12 cellular contexts compared by ENCODE assay signal in the genomic region with DNA sequence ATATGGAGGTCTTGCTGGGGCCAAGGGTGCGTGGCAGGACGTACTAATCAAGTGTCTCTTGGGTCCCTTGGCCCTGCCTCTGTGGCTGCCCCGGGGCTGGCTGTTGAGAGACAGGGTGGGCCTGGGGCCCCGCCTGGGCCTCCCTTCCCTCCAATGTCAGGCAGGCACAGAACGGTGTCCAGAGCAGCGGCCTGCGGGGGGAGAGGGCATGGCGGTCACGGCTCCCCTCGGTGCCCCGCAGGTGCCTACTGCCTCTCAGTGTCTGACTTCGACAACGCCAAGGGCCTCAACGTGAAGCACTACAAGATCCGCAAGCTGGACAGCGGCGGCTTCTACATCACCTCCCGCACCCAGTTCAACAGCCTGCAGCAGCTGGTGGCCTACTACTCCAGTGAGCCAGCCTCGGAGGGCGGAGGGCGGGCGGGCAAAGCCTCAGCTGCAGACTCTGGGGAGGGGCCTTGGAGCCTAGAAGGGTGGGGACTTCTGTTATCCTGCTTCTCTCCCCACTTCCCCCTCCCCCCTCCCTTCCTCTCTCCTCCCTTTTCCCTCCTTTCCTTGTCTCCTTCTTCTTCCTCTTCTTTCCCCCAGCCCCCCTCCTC. TPM values are rescaled to one million over a fixed set of nuclear protein-coding genes. Genes with fewer than 3 reads are reported as not detected.
DNase-seq lines count a peak whose midpoint lies in the region; ATAC-seq, FAIRE-seq and TF ChIP-seq lines count a peak whose summit lies in the region.
"Had no signal": no experiment of that assay in that cellular context is flagged by ENCODE, and none has a peak within 500 bp of the region (broad histone marks: within the 10 kb centered on the region; RNA-seq: fewer than 3 reads in every experiment).

No MANE protein-coding gene starts in this region.

- 44 to 55% methylated on average over 12 to 18 of the region's 22 CpGs for WGBS in mesodermal cell (ENCODE audit: insufficient coverage in 2 of 2), 2 experiments

- H3F3A ChIP-seq in GM23338 (replicated peaks; ENCODE audit: low read depth), result 0 out of 2 replicates have a peak, but pooled peaks cover 3% of the 10 kb centered on the region

- no peak overlapping the region for H3K9ac ChIP-seq in astrocyte (ENCODE audit: low read length)

- H3K4me2 ChIP-seq in GM23338, result peak overlapping the region; percentile 73
- no peak overlapping the region for H3K4me2 ChIP-seq in astrocyte (ENCODE audit: low read length)

- no peaks in the 10 kb centered on the region for H3K9me2 ChIP-seq in GM23338 (ENCODE audit: insufficient read depth)

- H3K27me3 ChIP-seq in GM23338 (ENCODE audit: insufficient read depth), result no peaks in the 10 kb centered on the region
- H3K27me3 ChIP-seq in astrocyte (ENCODE audit: insufficient read depth, low read length), result no peaks in the 10 kb centered on the region

- no peak overlapping the region for H2AFZ ChIP-seq in GM23338
- no peak overlapping the region for H2AFZ ChIP-seq in astrocyte (ENCODE audit: low read depth, low read length)

- no peaks in the 10 kb centered on the region for H4K20me1 ChIP-seq in GM23338 (replicated peaks; ENCODE audit: insufficient read depth)
- peaks cover 14% of the 10 kb centered on the region for H4K20me1 ChIP-seq in astrocyte (ENCODE audit: insufficient read depth, low read length)

- H3K9me3 Mint-ChIP-seq in GM23338, result no peaks in the 10 kb centered on the region
- H3K9me3 Mint-ChIP-seq in astrocyte (ENCODE audit: unreplicated experiment), result no peaks in the 10 kb centered on the region
- H3K9me3 Mint-ChIP-seq: activated T-cell treated with anti-CD3 and anti-CD28 coated beads, Interleukin-2, amount 50 U/mL, for 4 hours; stimulated activated naive CD8-positive, alpha-beta T cell treated with anti-CD3 and anti-CD28 coated beads, Interleukin-15, Interleukin-2, amounts not matched to agents 100 ng/mL and 50 ng/mL, for 24 hours had no signal

- H3K36me3 Mint-ChIP-seq in GM23338 (ENCODE audit: low read depth) (0 out of 3 replicates have a peak, but pooled peaks cover 7% of the 10 kb centered on the region), astrocyte (ENCODE audit: low read depth, unreplicated experiment) (peaks cover 10% of the 10 kb centered on the region)

- H3K27me3 Mint-ChIP-seq in GM23338 (ENCODE audit: insufficient read depth, low read depth, poor library complexity) (peaks cover 5% of the 10 kb centered on the region), astrocyte (ENCODE audit: low read depth, unreplicated experiment) (no peaks in the 10 kb centered on the region)
- H3K27me3 Mint-ChIP-seq: stimulated activated naive CD8-positive, alpha-beta T cell treated with anti-CD3 and anti-CD28 coated beads, Interleukin-15, Interleukin-2, amounts not matched to agents 100 ng/mL and 50 ng/mL, for 24 hours; T-helper 17 cell had no signal

- H3K9me3 ChIP-seq in astrocyte (ENCODE audit: insufficient read depth, low read depth, low read length) (no peaks in the 10 kb centered on the region), mesodermal cell (ENCODE audit: control insufficient read depth, low read length) (no peaks in the 10 kb centered on the region)

- H3K36me3 ChIP-seq in GM23338 (ENCODE audit: insufficient read depth) (no peaks in the 10 kb centered on the region), astrocyte (ENCODE audit: insufficient read depth, low read length) (no peaks in the 10 kb centered on the region), mesodermal cell (ENCODE audit: control insufficient read depth, insufficient read depth, low read length) (peaks cover 71% of the 10 kb centered on the region)

- FAIRE-seq in astrocyte (lab: Jason Lieb, UNC) (no peak), RCC 7860 (lab: Jason Lieb, UNC) (no peak)

- H3K79me2 ChIP-seq in GM23338 (replicated peaks; ENCODE audit: insufficient read depth), result no peaks in the 10 kb centered on the region
- no peaks in the 10 kb centered on the region for H3K79me2 ChIP-seq in astrocyte (ENCODE audit: insufficient read depth, low read length)

- no peak for TF ChIP-seq CTCF in GM23338 (conservative IDR thresholded peaks at IDR 0.05; ENCODE audit: low read depth in 2 of 2)
- TF ChIP-seq CTCF in astrocyte (IDR thresholded peaks at IDR 0.05; ENCODE audit: insufficient read depth, low read depth, low read length), result no peak

- H3K4me1 Mint-ChIP-seq in GM23338, result peaks cover 31% of the 10 kb centered on the region
- H3K4me1 Mint-ChIP-seq in astrocyte (ENCODE audit: low read depth, unreplicated experiment), result peaks cover 16% of the 10 kb centered on the region

- ATAC-seq in GM23338, result peak; percentile 62
- no peak for ATAC-seq in HG03565 (IDR thresholded peaks at IDR 0.05; ENCODE audit: unreplicated experiment)
- ATAC-seq: activated T-cell treated with anti-CD3 and anti-CD28 coated beads, Interleukin-2, amount 50 U/mL, for 4 hours; T-helper 17 cell had no signal

- DNase-seq in GM23338 (ENCODE audit: low spot score), result peak; percentile 81
- DNase-seq in NCI-H2107 (lab: John Stamatoyannopoulos, UW), result peak; percentile 60
- DNase-seq in astrocyte (ENCODE audit: low read depth), result no peak
- DNase-seq in LoVo (ENCODE audit: low spot score), result no peak
- no peak for DNase-seq in RCC 7860 (ENCODE audit: low spot score)
- no peak for DNase-seq in activated CD4-positive, alpha-beta T cell treated with anti-CD3 and anti-CD28 coated beads, Interleukin-2, amount 50 U/mL, for 4 hours
- DNase-seq: activated T-cell treated with anti-CD3 and anti-CD28 coated beads, Interleukin-2, amount 50 U/mL, for 4 hours; foreskin melanocyte; T-helper 17 cell had no signal

- peak overlapping the region; percentile 98 for H3K27ac Mint-ChIP-seq in GM23338
- no peak overlapping the region for H3K27ac Mint-ChIP-seq in astrocyte (ENCODE audit: unreplicated experiment)
- H3K27ac Mint-ChIP-seq: stimulated activated naive CD8-positive, alpha-beta T cell treated with anti-CD3 and anti-CD28 coated beads, Interleukin-15, Interleukin-2, amounts not matched to agents 100 ng/mL and 50 ng/mL, for 24 hours; T-helper 17 cell had no signal

- peak overlapping the region; percentile 61; the same call in 2 of the 3 replicates for H3K4me3 Mint-ChIP-seq in GM23338
- peak overlapping the region; percentile 40 for H3K4me3 Mint-ChIP-seq in astrocyte (ENCODE audit: unreplicated experiment)
- H3K4me3 Mint-ChIP-seq: activated T-cell treated with anti-CD3 and anti-CD28 coated beads, Interleukin-2, amount 50 U/mL, for 4 hours; stimulated activated naive CD8-positive, alpha-beta T cell treated with anti-CD3 and anti-CD28 coated beads, Interleukin-15, Interleukin-2, amounts not matched to agents 100 ng/mL and 50 ng/mL, for 24 hours; T-helper 17 cell had no signal

- H3K27ac ChIP-seq in GM23338 (ENCODE audit: low read depth), result peak overlapping the region; percentile 88
- no peak overlapping the region for H3K27ac ChIP-seq in astrocyte (ENCODE audit: low read depth, low read length)
- H3K27ac ChIP-seq in mesodermal cell (ENCODE audit: low read depth, low read length, severe bottlenecking), result peak overlapping the region; percentile 92

- H3K4me1 ChIP-seq in GM23338 (ENCODE audit: insufficient read depth) (peaks cover 21% of the 10 kb centered on the region), astrocyte (ENCODE audit: insufficient read depth, low read length) (no peaks in the 10 kb centered on the region), mesodermal cell (ENCODE audit: control insufficient read depth, insufficient read depth, low read length, poor library complexity, severe bottlenecking) (peaks cover 47% of the 10 kb centered on the region)

- H3K4me3 ChIP-seq in GM23338 (peak overlapping the region; percentile 33; the same call in 1 of the 2 replicates), astrocyte (ENCODE audit: insufficient read depth, low read depth, low read length) (no peak overlapping the region), mesodermal cell (ENCODE audit: extremely low read depth, insufficient read depth, low read length, poor library complexity, severe bottlenecking) (no peak overlapping the region)

TF ChIP-seq in GM23338, 12 proteins besides CTCF, POLR2A, EP300 and RAD21 (continues in another document):
- TF ChIP-seq STAT1 (IDR thresholded peaks at IDR 0.05; ENCODE audit: unreplicated experiment) (no peak), ZNF331 (CRISPR knock-in tag; IDR thresholded peaks at IDR 0.05; ENCODE audit: low read depth) (no peak), EZH2phosphoT487 (IDR thresholded peaks at IDR 0.05; ENCODE audit: unreplicated experiment) (no peak), POLR2AphosphoS5 (IDR thresholded peaks at IDR 0.05; ENCODE audit: low read depth) (no peak), CREB1 (CRISPR knock-in tag; IDR thresholded peaks at IDR 0.05; ENCODE audit: low read depth) (no peak)
- TF ChIP-seq, protein P1, sequence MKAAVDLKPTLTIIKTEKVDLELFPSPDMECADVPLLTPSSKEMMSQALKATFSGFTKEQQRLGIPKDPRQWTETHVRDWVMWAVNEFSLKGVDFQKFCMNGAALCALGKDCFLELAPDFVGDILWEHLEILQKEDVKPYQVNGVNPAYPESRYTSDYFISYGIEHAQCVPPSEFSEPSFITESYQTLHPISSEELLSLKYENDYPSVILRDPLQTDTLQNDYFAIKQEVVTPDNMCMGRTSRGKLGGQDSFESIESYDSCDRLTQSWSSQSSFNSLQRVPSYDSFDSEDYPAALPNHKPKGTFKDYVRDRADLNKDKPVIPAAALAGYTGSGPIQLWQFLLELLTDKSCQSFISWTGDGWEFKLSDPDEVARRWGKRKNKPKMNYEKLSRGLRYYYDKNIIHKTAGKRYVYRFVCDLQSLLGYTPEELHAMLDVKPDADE (IDR thresholded peaks at IDR 0.05), result no peak

RNA-seq across cellular contexts. Expression of gene SRC, which starts 50.1 kb away (rescaled TPM):
- total RNA-seq in GM23338 (2014; rRNA removed; shearing (Covaris generic)), result 25.9 and 34.6 TPM in 2 replicates
- 7.1 and 8.0 TPM in 2 replicates for polyA plus RNA-seq in GM23338 (2016; fragmentation: Nextera tagmentation; extraction: Ambion mirVana)
- 33.4 and 33.7 TPM in 2 replicates for total RNA-seq in astrocyte
- polyA plus RNA-seq in mesodermal cell (2013, experiment 1 of 2), result 97.8 TPM
- 102 TPM for polyA plus RNA-seq in mesodermal cell (2013, experiment 2 of 2)

Comparison
In these comparisons a context has a peak if more than half of its experiments do, and no peak if none do; other contexts are left out.
1. DNase-seq: peak in GM23338 (single experiment) and NCI-H2107 (single experiment); none in astrocyte (single experiment), LoVo (single experiment), RCC 7860 (single experiment) and activated CD4-positive, alpha-beta T cell treated with anti-CD3 and anti-CD28 coated beads, Interleukin-2, amount 50 U/mL, for 4 hours (0 of 2).